1 cellular context compared by ENCODE assay signal in genomic region chr19:1861599-1862031, GRCh38.
TF ChIP-seq lines count a peak whose summit lies in the region.

No MANE protein-coding gene starts in this region.

TF ChIP-seq in endothelial cell of umbilical vein, 7 proteins besides CTCF, POLR2A, EP300 and RAD21:
- peak; percentile 50 for TF ChIP-seq MAX (IDR thresholded peaks at IDR 0.05; ENCODE audit: insufficient read depth, insufficient read length)
- no peak for TF ChIP-seq JUN (IDR thresholded peaks at IDR 0.05; ENCODE audit: borderline replicate concordance, insufficient read depth, insufficient read length, low read depth)
